1 cellular context compared by ENCODE assay signal in the genomic region with DNA sequence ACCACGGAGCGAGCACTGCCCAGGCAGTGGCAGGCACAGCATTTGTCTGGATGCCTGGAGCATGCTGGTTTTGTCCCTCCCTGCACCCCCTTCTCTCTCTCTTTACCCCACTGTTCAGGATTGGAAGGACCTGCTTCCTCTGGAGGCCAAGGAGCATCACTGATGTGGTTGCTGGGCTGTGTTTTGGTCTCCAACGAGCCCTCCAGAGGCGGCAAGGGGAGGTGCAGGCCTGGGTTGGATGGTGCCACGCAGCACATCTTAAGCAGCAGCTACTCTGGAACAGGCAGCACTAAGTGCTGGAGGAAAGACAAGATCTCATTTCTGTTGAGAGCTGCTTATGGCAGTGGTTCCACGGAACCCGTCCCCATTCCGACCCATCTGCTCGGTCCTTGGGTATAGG.
TF ChIP-seq lines count a peak whose summit lies in the region.

No MANE protein-coding gene starts in this region.

TF ChIP-seq in HEK293, 187 proteins besides CTCF, POLR2A, EP300 and RAD21 (continued from another document):
- TF ChIP-seq, protein P1, sequence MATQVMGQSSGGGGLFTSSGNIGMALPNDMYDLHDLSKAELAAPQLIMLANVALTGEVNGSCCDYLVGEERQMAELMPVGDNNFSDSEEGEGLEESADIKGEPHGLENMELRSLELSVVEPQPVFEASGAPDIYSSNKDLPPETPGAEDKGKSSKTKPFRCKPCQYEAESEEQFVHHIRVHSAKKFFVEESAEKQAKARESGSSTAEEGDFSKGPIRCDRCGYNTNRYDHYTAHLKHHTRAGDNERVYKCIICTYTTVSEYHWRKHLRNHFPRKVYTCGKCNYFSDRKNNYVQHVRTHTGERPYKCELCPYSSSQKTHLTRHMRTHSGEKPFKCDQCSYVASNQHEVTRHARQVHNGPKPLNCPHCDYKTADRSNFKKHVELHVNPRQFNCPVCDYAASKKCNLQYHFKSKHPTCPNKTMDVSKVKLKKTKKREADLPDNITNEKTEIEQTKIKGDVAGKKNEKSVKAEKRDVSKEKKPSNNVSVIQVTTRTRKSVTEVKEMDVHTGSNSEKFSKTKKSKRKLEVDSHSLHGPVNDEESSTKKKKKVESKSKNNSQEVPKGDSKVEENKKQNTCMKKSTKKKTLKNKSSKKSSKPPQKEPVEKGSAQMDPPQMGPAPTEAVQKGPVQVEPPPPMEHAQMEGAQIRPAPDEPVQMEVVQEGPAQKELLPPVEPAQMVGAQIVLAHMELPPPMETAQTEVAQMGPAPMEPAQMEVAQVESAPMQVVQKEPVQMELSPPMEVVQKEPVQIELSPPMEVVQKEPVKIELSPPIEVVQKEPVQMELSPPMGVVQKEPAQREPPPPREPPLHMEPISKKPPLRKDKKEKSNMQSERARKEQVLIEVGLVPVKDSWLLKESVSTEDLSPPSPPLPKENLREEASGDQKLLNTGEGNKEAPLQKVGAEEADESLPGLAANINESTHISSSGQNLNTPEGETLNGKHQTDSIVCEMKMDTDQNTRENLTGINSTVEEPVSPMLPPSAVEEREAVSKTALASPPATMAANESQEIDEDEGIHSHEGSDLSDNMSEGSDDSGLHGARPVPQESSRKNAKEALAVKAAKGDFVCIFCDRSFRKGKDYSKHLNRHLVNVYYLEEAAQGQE (tag by site-specific recombination; IDR thresholded peaks at IDR 0.05), result no peak
- TF ChIP-seq PRDM1 (tag by site-specific recombination; IDR thresholded peaks at IDR 0.05), result no peak
